In genomic region chr16:67966549-67967182, GRCh38 we compare ENCODE assay signal across 8 cellular contexts. TPM values are rescaled to one million over a fixed set of nuclear protein-coding genes. Genes with fewer than 3 reads are reported as not detected.
DNase-seq lines count a peak whose midpoint lies in the region; ATAC-seq and TF ChIP-seq lines count a peak whose summit lies in the region.

No MANE protein-coding gene starts in this region.

- TF ChIP-seq CTCF in GM10248 (IDR thresholded peaks at IDR 0.05; ENCODE audit: control extremely low read depth, extremely low read depth, low read depth, missing control alignments) = no peak

- no peaks in the 10 kb centered on the region for H3K27me3 ChIP-seq in CD8-positive, alpha-beta memory T cell (ENCODE audit: insufficient read depth, low read length, poor library complexity, severe bottlenecking)
- peaks cover 2 to 4% of the 10 kb centered on the region in 2 donors for H3K27me3 ChIP-seq in mucosa of rectum (ENCODE audit: control insufficient read depth in 2 of 2, insufficient read depth in 2 of 2, low read length in 2 of 2)

- H3K9me3 ChIP-seq in CD8-positive, alpha-beta memory T cell (ENCODE audit: low read length) = no peaks in the 10 kb centered on the region
- H3K9me3 ChIP-seq in mucosa of rectum (ENCODE audit: control insufficient read depth in 2 of 2, low read length in 2 of 2) = no peaks in the 10 kb centered on the region

- no peak for ATAC-seq in GM21367 (IDR thresholded peaks at IDR 0.05; ENCODE audit: unreplicated experiment)
- ATAC-seq in HG03439 (IDR thresholded peaks at IDR 0.05; ENCODE audit: unreplicated experiment) = no peak

- H3K27ac ChIP-seq in CD8-positive, alpha-beta memory T cell (ENCODE audit: low read depth, low read length) = no peak overlapping the region
- H3K27ac ChIP-seq in mucosa of rectum (ENCODE audit: low read depth in 2 of 2, low read length in 2 of 2) = peak overlapping the region in 1 of 2 donors; percentile 38

- H3K4me1 ChIP-seq in CD8-positive, alpha-beta memory T cell (ENCODE audit: insufficient read depth, low read length) = peaks cover 17% of the 10 kb centered on the region
- H3K4me1 ChIP-seq in mucosa of rectum (ENCODE audit: control insufficient read depth in 2 of 2, insufficient read depth in 2 of 2, low read length in 2 of 2) = peaks cover 11 to 29% of the 10 kb centered on the region in 2 donors

- H3K4me3 ChIP-seq in CD8-positive, alpha-beta memory T cell (ENCODE audit: low read length) = peak overlapping the region; percentile 81
- peak overlapping the region; percentile 64 to 74 for H3K4me3 ChIP-seq in mucosa of rectum (ENCODE audit: low read length in 2 of 2)

- H3K27ac Mint-ChIP-seq in CD8-positive, alpha-beta memory T cell = peak overlapping the region in 5 of 8 donors; percentile 74 to 95 (median 91)

- peaks cover 0 to 16% (median 0%) of the 10 kb centered on the region in 3 donors for H3K36me3 Mint-ChIP-seq in CD8-positive, alpha-beta memory T cell

- H3K9me3 Mint-ChIP-seq in CD8-positive, alpha-beta memory T cell = no peaks in the 10 kb centered on the region

- peak overlapping the region; percentile 2 to 77 for H3K9ac ChIP-seq in mucosa of rectum (ENCODE audit: low read depth in 1 of 2, low read length in 2 of 2)

- POLR2A ChIA-PET in CD8-positive, alpha-beta memory T cell (lab: Charles Lee) = interaction anchor here (1.0 kb wide), 1 partner anchor 31 kb away, joined by 4 read pairs; no protein-coding TSS in a partner anchor
- POLR2A ChIA-PET in GM10248 (lab: Yijun Ruan, JAX) = no interaction called here

- no peaks in the 10 kb centered on the region for H3K27me3 Mint-ChIP-seq in CD8-positive, alpha-beta memory T cell

- H3K4me3 Mint-ChIP-seq in CD8-positive, alpha-beta memory T cell = peak overlapping the region; percentile 83 to 97 (median 96)

- DNase-seq in CD8-positive, alpha-beta memory T cell = no peak
- DNase-seq in MV-4-11 (lab: John Stamatoyannopoulos, UW) (peak; percentile 51), cerebellar cortex (ENCODE audit: low spot score) (peak; percentile 43), GM10248 (ENCODE audit: extremely low spot score) (no peak)
- no peak for DNase-seq in activated CD4-positive, alpha-beta T cell treated with anti-CD3 and anti-CD28 coated beads, Interleukin-2, amount 50 U/mL, for 1 hour

- H3K36me3 ChIP-seq in CD8-positive, alpha-beta memory T cell (ENCODE audit: insufficient read depth, low read length) = peaks cover 6% of the 10 kb centered on the region
- peaks cover 0 to 8% of the 10 kb centered on the region in 2 donors for H3K36me3 ChIP-seq in mucosa of rectum (ENCODE audit: control insufficient read depth in 2 of 2, insufficient read depth in 2 of 2, low read length in 2 of 2)

- CTCF ChIA-PET in CD8-positive, alpha-beta memory T cell (lab: Charles Lee) = interaction anchor here (1.0 to 1.4 kb wide), 2 partner anchors 25 to 84 kb away, joined by 4 to 5 read pairs; no protein-coding TSS in a partner anchor
- CTCF ChIA-PET in GM10248 (lab: Yijun Ruan, JAX) = interaction anchor here (0.8 to 2.1 kb wide), 8 partner anchors 11 to 150 kb away, joined by 3 to 6 read pairs (median 3); no protein-coding TSS in a partner anchor

- peaks cover 22 to 32% (median 30%) of the 10 kb centered on the region in 3 donors for H3K4me1 Mint-ChIP-seq in CD8-positive, alpha-beta memory T cell

RNA-seq across cellular contexts. Expression of gene SLC12A4, which starts 1.8 kb away (rescaled TPM):
- 10 to 100 TPM; 30.6 to 34.1 TPM for total RNA-seq in CD8-positive, alpha-beta memory T cell
- 5.1 TPM for polyA plus RNA-seq in CD8-positive, alpha-beta memory T cell

RNA-seq across cellular contexts. Expression of gene DPEP3, which starts 13.6 kb away (rescaled TPM):
- total RNA-seq in CD8-positive, alpha-beta memory T cell = under 1 TPM; 0.18 TPM
- polyA plus RNA-seq in CD8-positive, alpha-beta memory T cell = 0.10 TPM

RNA-seq across cellular contexts. Expression of gene LCAT, which starts 22.7 kb away (rescaled TPM):
- 10 to 100 TPM; 12.7 to 12.8 TPM for total RNA-seq in CD8-positive, alpha-beta memory T cell
- polyA plus RNA-seq in CD8-positive, alpha-beta memory T cell = 0.74 TPM

RNA-seq across cellular contexts. Expression of gene PSMB10, which starts 30.0 kb away (rescaled TPM):
- 100 to 1,000 TPM; 176 to 189 TPM for total RNA-seq in CD8-positive, alpha-beta memory T cell
- polyA plus RNA-seq in CD8-positive, alpha-beta memory T cell = 518 TPM

RNA-seq across cellular contexts. Expression of gene DPEP2, which starts 32.6 kb away (rescaled TPM):
- total RNA-seq in CD8-positive, alpha-beta memory T cell = 1 to 10 TPM; 6.2 to 6.4 TPM
- 34.0 TPM for polyA plus RNA-seq in CD8-positive, alpha-beta memory T cell

Comparison
In these comparisons a context has a peak if more than half of its experiments do, and no peak if none do; other contexts are left out.
1. DNase-seq: peak in MV-4-11 (single experiment) and cerebellar cortex (single experiment); none in CD8-positive, alpha-beta memory T cell (0 of 5), GM10248 (single experiment) and activated CD4-positive, alpha-beta T cell treated with anti-CD3 and anti-CD28 coated beads, Interleukin-2, amount 50 U/mL, for 1 hour (single experiment).